8 cellular contexts compared by ENCODE assay signal in genomic region chr5:69492391-69493234, GRCh38.
DNase-seq lines count a peak whose midpoint lies in the region; ATAC-seq and TF ChIP-seq lines count a peak whose summit lies in the region.

A gene with protein sequence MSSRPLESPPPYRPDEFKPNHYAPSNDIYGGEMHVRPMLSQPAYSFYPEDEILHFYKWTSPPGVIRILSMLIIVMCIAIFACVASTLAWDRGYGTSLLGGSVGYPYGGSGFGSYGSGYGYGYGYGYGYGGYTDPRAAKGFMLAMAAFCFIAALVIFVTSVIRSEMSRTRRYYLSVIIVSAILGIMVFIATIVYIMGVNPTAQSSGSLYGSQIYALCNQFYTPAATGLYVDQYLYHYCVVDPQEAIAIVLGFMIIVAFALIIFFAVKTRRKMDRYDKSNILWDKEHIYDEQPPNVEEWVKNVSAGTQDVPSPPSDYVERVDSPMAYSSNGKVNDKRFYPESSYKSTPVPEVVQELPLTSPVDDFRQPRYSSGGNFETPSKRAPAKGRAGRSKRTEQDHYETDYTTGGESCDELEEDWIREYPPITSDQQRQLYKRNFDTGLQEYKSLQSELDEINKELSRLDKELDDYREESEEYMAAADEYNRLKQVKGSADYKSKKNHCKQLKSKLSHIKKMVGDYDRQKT (plus strand): TSS chr5:69492790. CDS start chr5:69504245, 11,455 bp downstream.

- H4K20me1 ChIP-seq in OCI-LY1 (ENCODE audit: insufficient read depth, low read length): no peaks in the 10 kb centered on the region

- no peaks in the 10 kb centered on the region for H3K9me3 ChIP-seq in OCI-LY1 (ENCODE audit: low read length)

- H3K9ac ChIP-seq in OCI-LY1 (ENCODE audit: low read length): no peak within 1 kb of the TSS

- peaks cover 5% of the 10 kb centered on the region for H3K27me3 ChIP-seq in OCI-LY1 (ENCODE audit: insufficient read depth, low read length)

- no peaks in the 10 kb centered on the region for H3K9me2 ChIP-seq in OCI-LY1 (ENCODE audit: low read depth, low read length)

- H3K27ac ChIP-seq in OCI-LY1 (ENCODE audit: low read depth, low read length, poor library complexity, severe bottlenecking): no peak within 1 kb of the TSS

- H3K4me2 ChIP-seq in OCI-LY1 (ENCODE audit: low read length): peak within 1 kb of the TSS; percentile 51

- no peaks in the 10 kb centered on the region for H3F3A ChIP-seq in OCI-LY1 (ENCODE audit: insufficient read depth, low read length)

- H2AFZ ChIP-seq in OCI-LY1 (ENCODE audit: low read length): no peak within 1 kb of the TSS

- ATAC-seq in GM18868 (IDR thresholded peaks at IDR 0.05; ENCODE audit: unreplicated experiment) (peak; percentile 76), HG03571 (IDR thresholded peaks at IDR 0.05; ENCODE audit: unreplicated experiment) (peak; percentile 46)

- H3K4me1 ChIP-seq in OCI-LY1 (ENCODE audit: insufficient read depth, low read length, severe bottlenecking): no peaks in the 10 kb centered on the region

- no peak for TF ChIP-seq CTCF in AG10803 (conservative IDR thresholded peaks at IDR 0.05; ENCODE audit: low read length)
- TF ChIP-seq CTCF in OCI-LY1 (IDR thresholded peaks at IDR 0.05; ENCODE audit: low read length): no peak

- no peak for DNase-seq in AG10803 (ENCODE audit: low read depth)
- peak; percentile 90 to 95 for DNase-seq in T47D (ENCODE audit: low read depth in 1 of 2, low spot score in 1 of 2)
- peak; percentile 96 for DNase-seq in islet precursor cell
- DNase-seq in stimulated activated CD4-positive, alpha-beta T cell treated with anti-CD3 and anti-CD28 coated beads, Interleukin-12 subunit alpha, Interleukin-12 subunit beta, amount 100 ng/mL, for 4 hours: peak; percentile 10
- DNase-seq in HCEC 1CT: no peak

- in situ Hi-C loops in T47D (cut with HindIII; ENCODE audit: low pct_unique_long_range_greater_than_20kb, low sequenced_read_pairs): no loop called here

- H3K4me3 ChIP-seq in AG10803 (ENCODE audit: low read length) (peak within 1 kb of the TSS; percentile 56), OCI-LY1 (ENCODE audit: low read depth, low read length, poor library complexity, severe bottlenecking) (peak within 1 kb of the TSS; percentile 10)

- H3K79me2 ChIP-seq in OCI-LY1 (ENCODE audit: insufficient read depth, low read length): no peaks in the 10 kb centered on the region

- H3K36me3 ChIP-seq in OCI-LY1 (ENCODE audit: insufficient read depth, low read length): no peaks in the 10 kb centered on the region

Comparison
In these comparisons a context has a peak if more than half of its experiments do, and no peak if none do; other contexts are left out.
1. DNase-seq: peak in T47D (2 of 2), islet precursor cell (single experiment) and stimulated activated CD4-positive, alpha-beta T cell treated with anti-CD3 and anti-CD28 coated beads, Interleukin-12 subunit alpha, Interleukin-12 subunit beta, amount 100 ng/mL, for 4 hours (single experiment); none in AG10803 (single experiment) and HCEC 1CT (single experiment).